Comparison of ENCODE assay signal across 10 cellular contexts in the genomic region with DNA sequence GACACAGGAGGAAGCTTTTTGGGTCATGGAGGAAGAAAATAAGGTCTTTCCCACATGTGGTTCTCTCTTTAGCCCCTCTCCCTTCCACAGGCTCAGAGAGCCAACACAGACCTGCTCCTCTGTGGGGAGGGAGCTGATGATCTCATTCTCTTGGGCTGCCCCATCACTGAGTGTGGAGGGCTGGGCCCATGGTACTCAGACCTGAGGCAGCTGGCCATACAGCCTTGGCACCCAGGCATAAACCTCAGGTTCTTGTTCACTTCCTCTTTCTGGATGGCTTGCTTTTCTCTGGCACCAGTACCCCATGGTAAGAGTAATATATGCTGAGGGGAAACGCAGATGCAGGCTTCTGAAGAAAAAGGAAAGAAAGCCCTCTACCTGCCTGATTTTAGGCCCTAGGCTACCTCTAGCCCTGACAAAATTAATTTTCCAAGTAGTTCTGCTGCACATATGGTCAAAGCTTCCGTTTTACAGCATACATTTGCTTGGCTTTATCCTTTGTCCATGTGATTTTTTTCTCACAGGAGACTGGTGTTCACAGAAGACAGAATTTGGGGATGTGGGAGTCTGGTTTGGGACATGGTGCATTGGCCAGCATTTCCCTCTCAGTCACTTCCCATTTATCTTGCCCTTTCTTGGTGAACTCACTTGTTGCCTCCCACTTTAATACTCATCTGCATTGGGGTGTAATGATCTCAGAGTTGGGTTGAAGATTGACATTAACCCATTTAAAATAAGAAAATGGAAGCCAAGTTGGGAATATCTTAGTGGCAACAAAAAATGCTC. TPM values are rescaled to one million over a fixed set of nuclear protein-coding genes. Genes with fewer than 3 reads are reported as not detected.
DNase-seq lines count a peak whose midpoint lies in the region; ATAC-seq and TF ChIP-seq lines count a peak whose summit lies in the region.
"Had no signal": no experiment of that assay in that cellular context is flagged by ENCODE, and none has a peak within 500 bp of the region (broad histone marks: within the 10 kb centered on the region; RNA-seq: fewer than 3 reads in every experiment).

No MANE protein-coding gene starts in this region.

- H3K9me3 ChIP-seq in neutrophil (no peaks in the 10 kb centered on the region), Peyer's patch (no peaks in the 10 kb centered on the region)

- H3K27me3 ChIP-seq in neutrophil, result no peaks in the 10 kb centered on the region
- no peaks in the 10 kb centered on the region for H3K27me3 ChIP-seq in Peyer's patch

- TF ChIP-seq POLR2A in Peyer's patch (IDR thresholded peaks at IDR 0.05), result no peak

- peak overlapping the region; percentile 10 to 11 for H3K4me3 ChIP-seq in neutrophil (ENCODE audit: low read depth in 1 of 2, low read length in 1 of 2)
- no peak overlapping the region for H3K4me3 ChIP-seq in Peyer's patch

- peak; percentile 74 for ATAC-seq in GM19035 (IDR thresholded peaks at IDR 0.05; ENCODE audit: unreplicated experiment)
- ATAC-seq in HG02884 (IDR thresholded peaks at IDR 0.05; ENCODE audit: unreplicated experiment), result peak; percentile 61
- no peak for ATAC-seq in HG02970 (IDR thresholded peaks at IDR 0.05; ENCODE audit: low FRiP score, unreplicated experiment)
- ATAC-seq: HCT116 had no signal

- peak overlapping the region; percentile 76 for H3K27ac ChIP-seq in neutrophil
- H3K27ac ChIP-seq in Peyer's patch, result no peak overlapping the region

- TF ChIP-seq CTCF in neutrophil (IDR thresholded peaks at IDR 0.05), result no peak
- TF ChIP-seq CTCF in Peyer's patch (IDR thresholded peaks at IDR 0.05), result no peak
- no peak for TF ChIP-seq CTCF in GM13977 (IDR thresholded peaks at IDR 0.05; ENCODE audit: extremely low read depth, insufficient read depth, missing control alignments)

- in situ Hi-C loops in GM13977 (cut with MboI; ENCODE audit: low pct_unique_long_range_greater_than_20kb, low sequenced_read_pairs, unreplicated experiment), result no loop called here

- no peaks in the 10 kb centered on the region for H3K36me3 ChIP-seq in neutrophil
- no peaks in the 10 kb centered on the region for H3K36me3 ChIP-seq in Peyer's patch

- DNase-seq in NCI-H226 (peak; percentile 70), Peyer's patch (no peak), NCI-H345 (lab: John Stamatoyannopoulos, UW) (no peak), GM13977 (ENCODE audit: low spot score) (no peak)
- DNase-seq: T-helper 2 cell had no signal

- H3K4me1 ChIP-seq in neutrophil (ENCODE audit: control insufficient read depth in 1 of 2, insufficient read depth in 1 of 2, low read depth in 1 of 2, low read length in 1 of 2) (peaks cover 75 to 81% of the 10 kb centered on the region in 2 experiments), Peyer's patch (no peaks in the 10 kb centered on the region)

RNA-seq across cellular contexts. Expression of a gene that starts 11.1 kb away (rescaled TPM):
- total RNA-seq in Peyer's patch, result 10 to 100 TPM in 1 of 4 donors, 1 to 10 TPM in 3; 5.7 to 10.2 (median 6.6) TPM

RNA-seq across cellular contexts. Expression of a gene that starts 49.3 kb away (rescaled TPM):
- total RNA-seq in Peyer's patch, result under 1 TPM in 2 of 4 donors, not detected in 2; 0.18 to 0.54 TPM

Comparison
In these comparisons a context has a peak if more than half of its experiments do, and no peak if none do; other contexts are left out.
1. H3K4me3 ChIP-seq: peak in neutrophil (2 of 2); none in Peyer's patch (0 of 4).